Comparison of ENCODE assay signal across 8 cellular contexts in the genomic region with DNA sequence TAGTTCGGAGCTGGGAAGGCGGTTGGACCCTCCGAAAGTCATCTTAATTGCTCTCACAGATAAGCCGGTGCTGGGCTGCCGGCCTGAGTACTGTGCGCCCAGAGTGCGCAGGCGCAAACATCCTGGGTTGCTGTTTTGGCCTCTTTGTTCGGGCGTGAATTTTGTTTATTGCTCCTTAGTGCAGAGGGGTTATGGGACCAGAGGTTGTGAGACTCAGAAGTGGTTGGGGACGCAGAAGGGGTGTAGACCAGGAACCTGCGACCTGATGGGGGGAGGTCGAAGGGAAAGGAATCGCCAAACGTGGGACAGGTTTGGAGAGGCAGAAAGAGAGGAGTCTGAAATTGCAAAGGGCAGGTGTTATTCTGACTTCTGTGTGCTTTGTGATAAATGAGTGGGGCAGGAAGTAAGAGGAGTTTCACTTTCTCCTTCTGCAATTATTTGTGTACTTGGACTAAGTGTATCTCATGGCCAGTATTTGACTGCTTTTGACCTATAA. TPM values are rescaled to one million over a fixed set of nuclear protein-coding genes. Genes with fewer than 3 reads are reported as not detected.
DNase-seq lines count a peak whose midpoint lies in the region; ATAC-seq and TF ChIP-seq lines count a peak whose summit lies in the region.

No MANE protein-coding gene starts in this region.

- no peaks in the 10 kb centered on the region for H3K9me3 ChIP-seq in SK-N-SH
- H3K9me3 ChIP-seq in endocrine pancreas (ENCODE audit: control insufficient read depth, low read length) = no peaks in the 10 kb centered on the region

- H3K27ac Mint-ChIP-seq in mesothelial cell of epicardium = peak overlapping the region; percentile 100

- no peaks in the 10 kb centered on the region for H4K20me1 ChIP-seq in SK-N-SH (ENCODE audit: insufficient read depth)

- peaks cover 25% of the 10 kb centered on the region for H3K36me3 Mint-ChIP-seq in mesothelial cell of epicardium

- H3F3A ChIP-seq in SK-N-SH (replicated peaks; ENCODE audit: insufficient read depth) = no peaks in the 10 kb centered on the region

- no peak for TF ChIP-seq RAD21 in SK-N-SH (IDR thresholded peaks at IDR 0.05; ENCODE audit: low read length)

- no peak for ATAC-seq in SK-N-SH treated with all-trans-retinoic acid at 6 μM for 48 hours
- peak; percentile 66 for ATAC-seq in HG02798 (IDR thresholded peaks at IDR 0.05; ENCODE audit: poor library complexity, unreplicated experiment)

- peak overlapping the region; percentile 62 to 83 for H3K4me3 ChIP-seq in SK-N-SH (ENCODE audit: low read depth in 2 of 2, low read length in 1 of 2)
- H3K4me3 ChIP-seq in endocrine pancreas (ENCODE audit: control insufficient read depth, insufficient read depth, low read length) = peak overlapping the region; percentile 84

- H3K27me3 ChIP-seq in SK-N-SH (ENCODE audit: insufficient read depth) (no peaks in the 10 kb centered on the region), endocrine pancreas (ENCODE audit: control insufficient read depth, insufficient read depth, low read length) (no peaks in the 10 kb centered on the region)

- CTCF ChIA-PET in SK-N-SH (lab: Yijun Ruan, JAX) = no interaction called here

- 5% methylated on average over 15 of the region's 15 CpGs for WGBS in SK-N-SH (ENCODE audit: low lambda C conversion rate)

- TF ChIP-seq EP300 in SK-N-SH (IDR thresholded peaks at IDR 0.05; ENCODE audit: borderline replicate concordance in 1 of 2, low read depth in 1 of 2, low read length in 1 of 2) = no peak

- no peaks in the 10 kb centered on the region for H3K9me2 ChIP-seq in SK-N-SH

- H3K27me3 Mint-ChIP-seq in mesothelial cell of epicardium (ENCODE audit: low read depth) = no peaks in the 10 kb centered on the region

- DNase-seq in SK-N-SH (peak; percentile 91), NCI-H2171 (lab: John Stamatoyannopoulos, UW) (peak; percentile 84), mesothelial cell of epicardium (ENCODE audit: low spot score in 2 of 2, unreplicated experiment in 2 of 2) (no peak)
- peak; percentile 78 for DNase-seq in activated CD4-positive, alpha-beta T cell treated with anti-CD3 and anti-CD28 coated beads for 48 hours
- peak; percentile 40 to 50 for DNase-seq in stimulated activated CD8-positive, alpha-beta memory T cell treated with anti-CD3 and anti-CD28 coated beads, Interleukin-7, amount 100 ng/mL, for 48 hours (ENCODE audit: extremely low read depth in 1 of 2, low read depth in 1 of 2)

- no peak for TF ChIP-seq CTCF in SK-N-SH (IDR thresholded peaks at IDR 0.05)
- no peak for TF ChIP-seq CTCF in mesothelial cell of epicardium (IDR thresholded peaks at IDR 0.05; ENCODE audit: unreplicated experiment)

- POLR2A ChIA-PET in SK-N-SH (lab: Yijun Ruan, JAX) = interaction anchor here (1.3 to 2.0 kb wide), 8 partner anchors 10 to 361 kb away, joined by 4 to 21 read pairs (median 8); a partner anchor contains a TSS

- H3K27ac ChIP-seq in SK-N-SH (ENCODE audit: low read depth in 2 of 2, low read length in 1 of 2) = peak overlapping the region; percentile 83 to 96

- no peaks in the 10 kb centered on the region; a peak in 2 of 4 replicates for H3K4me1 ChIP-seq in SK-N-SH (ENCODE audit: control insufficient read depth in 1 of 2, insufficient read depth in 2 of 2, low read depth in 1 of 2, low read length in 1 of 2)
- no peaks in the 10 kb centered on the region for H3K4me1 ChIP-seq in endocrine pancreas (ENCODE audit: control insufficient read depth, insufficient read depth, low read length)

- peaks cover 15% of the 10 kb centered on the region for H3K9me3 Mint-ChIP-seq in mesothelial cell of epicardium

- H3K4me3 Mint-ChIP-seq in mesothelial cell of epicardium = peak overlapping the region; percentile 97

- H3K9ac ChIP-seq in SK-N-SH (peak overlapping the region; percentile 84), endocrine pancreas (ENCODE audit: control insufficient read depth, insufficient read depth, low read length) (peak overlapping the region; percentile 66)

- peak overlapping the region; percentile 95 for H2AFZ ChIP-seq in SK-N-SH (ENCODE audit: low read depth)

- H3K36me3 ChIP-seq in SK-N-SH (replicated peaks in 1 of 2; ENCODE audit: control insufficient read depth in 1 of 2, insufficient read depth in 2 of 2, low read length in 1 of 2) = no peaks in the 10 kb centered on the region
- no peaks in the 10 kb centered on the region for H3K36me3 ChIP-seq in endocrine pancreas (ENCODE audit: control insufficient read depth, insufficient read depth, low read length)

- H3K4me1 Mint-ChIP-seq in mesothelial cell of epicardium = peaks cover 22% of the 10 kb centered on the region

- H3K79me2 ChIP-seq in SK-N-SH (ENCODE audit: insufficient read depth) = peaks cover 33% of the 10 kb centered on the region; the same call in 1 of the 2 replicates

- peak overlapping the region; percentile 84 for H3K4me2 ChIP-seq in SK-N-SH

TF ChIP-seq in SK-N-SH, 30 proteins besides CTCF, POLR2A, EP300 and RAD21:
- TF ChIP-seq, protein P1, sequence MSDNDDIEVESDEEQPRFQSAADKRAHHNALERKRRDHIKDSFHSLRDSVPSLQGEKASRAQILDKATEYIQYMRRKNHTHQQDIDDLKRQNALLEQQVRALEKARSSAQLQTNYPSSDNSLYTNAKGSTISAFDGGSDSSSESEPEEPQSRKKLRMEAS (IDR thresholded peaks at IDR 0.05; ENCODE audit: low read depth) = no peak
- TF ChIP-seq TAF1 (IDR thresholded peaks at IDR 0.05; ENCODE audit: borderline replicate concordance, low read depth, low read length) (no peak), GATA2 (CRISPR knock-in tag; IDR thresholded peaks at IDR 0.05) (peak; percentile 89), YY1 (IDR thresholded peaks at IDR 0.05; ENCODE audit: low read depth) (no peak), NRF1 (IDR thresholded peaks at IDR 0.05; ENCODE audit: low read depth, low read length) (peak; percentile 51; the same call in 1 of the 2 replicates)
- TF ChIP-seq, protein P2, sequence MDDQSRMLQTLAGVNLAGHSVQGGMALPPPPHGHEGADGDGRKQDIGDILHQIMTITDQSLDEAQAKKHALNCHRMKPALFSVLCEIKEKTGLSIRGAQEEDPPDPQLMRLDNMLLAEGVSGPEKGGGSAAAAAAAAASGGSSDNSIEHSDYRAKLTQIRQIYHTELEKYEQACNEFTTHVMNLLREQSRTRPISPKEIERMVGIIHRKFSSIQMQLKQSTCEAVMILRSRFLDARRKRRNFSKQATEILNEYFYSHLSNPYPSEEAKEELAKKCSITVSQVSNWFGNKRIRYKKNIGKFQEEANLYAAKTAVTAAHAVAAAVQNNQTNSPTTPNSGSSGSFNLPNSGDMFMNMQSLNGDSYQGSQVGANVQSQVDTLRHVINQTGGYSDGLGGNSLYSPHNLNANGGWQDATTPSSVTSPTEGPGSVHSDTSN (IDR thresholded peaks at IDR 0.05) = no peak

TF ChIP-seq in SK-N-SH treated with all-trans-retinoic acid at 6 μM for 48 hours, 23 proteins besides CTCF, POLR2A, EP300 and RAD21:
- TF ChIP-seq, protein P3, sequence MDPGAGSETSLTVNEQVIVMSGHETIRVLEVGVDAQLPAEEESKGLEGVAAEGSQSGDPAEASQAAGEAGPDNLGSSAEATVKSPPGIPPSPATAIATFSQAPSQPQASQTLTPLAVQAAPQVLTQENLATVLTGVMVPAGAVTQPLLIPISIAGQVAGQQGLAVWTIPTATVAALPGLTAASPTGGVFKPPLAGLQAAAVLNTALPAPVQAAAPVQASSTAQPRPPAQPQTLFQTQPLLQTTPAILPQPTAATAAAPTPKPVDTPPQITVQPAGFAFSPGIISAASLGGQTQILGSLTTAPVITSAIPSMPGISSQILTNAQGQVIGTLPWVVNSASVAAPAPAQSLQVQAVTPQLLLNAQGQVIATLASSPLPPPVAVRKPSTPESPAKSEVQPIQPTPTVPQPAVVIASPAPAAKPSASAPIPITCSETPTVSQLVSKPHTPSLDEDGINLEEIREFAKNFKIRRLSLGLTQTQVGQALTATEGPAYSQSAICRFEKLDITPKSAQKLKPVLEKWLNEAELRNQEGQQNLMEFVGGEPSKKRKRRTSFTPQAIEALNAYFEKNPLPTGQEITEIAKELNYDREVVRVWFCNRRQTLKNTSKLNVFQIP (CRISPR knock-in tag; IDR thresholded peaks at IDR 0.05; ENCODE audit: borderline replicate concordance, low read depth) = no peak
- TF ChIP-seq SNAI2 (CRISPR knock-in tag; IDR thresholded peaks at IDR 0.05) (no peak), ZNF8 (CRISPR knock-in tag; IDR thresholded peaks at IDR 0.05) (no peak), ZC3H10 (CRISPR knock-in tag; IDR thresholded peaks at IDR 0.05) (no peak), ZNF565 (CRISPR knock-in tag; conservative IDR thresholded peaks at IDR 0.05; ENCODE audit: low read depth) (no peak), GLIS3 (CRISPR knock-in tag; IDR thresholded peaks at IDR 0.05) (no peak)
- TF ChIP-seq, protein P4, sequence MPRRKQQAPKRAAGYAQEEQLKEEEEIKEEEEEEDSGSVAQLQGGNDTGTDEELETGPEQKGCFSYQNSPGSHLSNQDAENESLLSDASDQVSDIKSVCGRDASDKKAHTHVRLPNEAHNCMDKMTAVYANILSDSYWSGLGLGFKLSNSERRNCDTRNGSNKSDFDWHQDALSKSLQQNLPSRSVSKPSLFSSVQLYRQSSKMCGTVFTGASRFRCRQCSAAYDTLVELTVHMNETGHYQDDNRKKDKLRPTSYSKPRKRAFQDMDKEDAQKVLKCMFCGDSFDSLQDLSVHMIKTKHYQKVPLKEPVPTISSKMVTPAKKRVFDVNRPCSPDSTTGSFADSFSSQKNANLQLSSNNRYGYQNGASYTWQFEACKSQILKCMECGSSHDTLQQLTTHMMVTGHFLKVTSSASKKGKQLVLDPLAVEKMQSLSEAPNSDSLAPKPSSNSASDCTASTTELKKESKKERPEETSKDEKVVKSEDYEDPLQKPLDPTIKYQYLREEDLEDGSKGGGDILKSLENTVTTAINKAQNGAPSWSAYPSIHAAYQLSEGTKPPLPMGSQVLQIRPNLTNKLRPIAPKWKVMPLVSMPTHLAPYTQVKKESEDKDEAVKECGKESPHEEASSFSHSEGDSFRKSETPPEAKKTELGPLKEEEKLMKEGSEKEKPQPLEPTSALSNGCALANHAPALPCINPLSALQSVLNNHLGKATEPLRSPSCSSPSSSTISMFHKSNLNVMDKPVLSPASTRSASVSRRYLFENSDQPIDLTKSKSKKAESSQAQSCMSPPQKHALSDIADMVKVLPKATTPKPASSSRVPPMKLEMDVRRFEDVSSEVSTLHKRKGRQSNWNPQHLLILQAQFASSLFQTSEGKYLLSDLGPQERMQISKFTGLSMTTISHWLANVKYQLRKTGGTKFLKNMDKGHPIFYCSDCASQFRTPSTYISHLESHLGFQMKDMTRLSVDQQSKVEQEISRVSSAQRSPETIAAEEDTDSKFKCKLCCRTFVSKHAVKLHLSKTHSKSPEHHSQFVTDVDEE (CRISPR knock-in tag; IDR thresholded peaks at IDR 0.05) = no peak
TF ChIP-seq in SK-N-SH treated with all-trans-retinoic acid at 6 μM for 48 hours: peak in this region for 0.

RNA-seq across cellular contexts. Expression of a gene that starts 0.6 kb away (rescaled TPM):
- polyA plus RNA-seq in SK-N-SH (2012; rRNA removed) = 1.7 and 3.4 TPM in 2 replicates
- polyA plus RNA-seq in SK-N-SH (2012; cell fraction: cytosol; rRNA removed) = 2.5 and 2.8 TPM in 2 replicates
- 5.7 and 6.7 TPM in 2 replicates for polyA plus RNA-seq in SK-N-SH (2012; cell fraction: nucleus; rRNA removed)
- 19.2 to 19.6 TPM (median 19.6 TPM) in 3 replicates for total RNA-seq in mesothelial cell of epicardium

RNA-seq across cellular contexts. Expression of a gene that starts 38.1 kb away (rescaled TPM):
- 2.6 and 4.7 TPM in 2 replicates for polyA plus RNA-seq in SK-N-SH (2012; rRNA removed)
- 4.9 and 5.3 TPM in 2 replicates for polyA plus RNA-seq in SK-N-SH (2012; cell fraction: cytosol; rRNA removed)
- polyA plus RNA-seq in SK-N-SH (2012; cell fraction: nucleus; rRNA removed) = 2.9 and 4.8 TPM in 2 replicates
- 26.7 to 32.8 TPM (median 29.2 TPM) in 3 replicates for total RNA-seq in mesothelial cell of epicardium

Comparison
In these comparisons a context has a peak if more than half of its experiments do, and no peak if none do; other contexts are left out.
1. DNase-seq: peak in SK-N-SH (single experiment), NCI-H2171 (single experiment), activated CD4-positive, alpha-beta T cell treated with anti-CD3 and anti-CD28 coated beads for 48 hours (single experiment) and stimulated activated CD8-positive, alpha-beta memory T cell treated with anti-CD3 and anti-CD28 coated beads, Interleukin-7, amount 100 ng/mL, for 48 hours (2 of 2); none in mesothelial cell of epicardium (0 of 2).